Comparison of ENCODE assay signal across 15 cellular contexts in the genomic region with DNA sequence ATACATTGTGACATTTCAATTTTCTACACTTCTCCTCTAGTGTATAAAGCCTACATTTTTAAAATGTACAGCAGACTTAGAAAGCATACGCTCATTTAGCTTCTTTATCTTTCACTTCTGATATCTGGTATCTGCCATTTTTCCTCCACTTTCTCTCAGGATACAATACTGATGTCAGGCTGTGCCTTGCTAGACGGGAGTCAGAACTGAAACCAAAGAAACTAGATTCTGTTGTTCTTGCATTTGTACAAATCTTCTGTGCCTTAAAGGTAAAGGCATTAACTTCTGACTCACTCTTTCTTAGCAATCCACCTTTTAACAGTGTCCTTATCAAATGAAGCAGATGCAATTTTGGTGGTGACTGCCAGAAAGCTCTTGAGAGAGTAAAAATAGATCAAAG.
"Had no signal": no experiment of that assay in that cellular context is flagged by ENCODE, and none has a peak within 500 bp of the region (broad histone marks: within the 10 kb centered on the region; RNA-seq: fewer than 3 reads in every experiment).

No MANE protein-coding gene starts in this region.

- DNase-seq: activated CD4-positive, alpha-beta T cell treated with anti-CD3 and anti-CD28 coated beads, Interleukin-2, amount 50 U/mL, for 48 hours; activated CD4-positive, CD25-positive, alpha-beta regulatory T cell treated with anti-CD3 and anti-CD28 coated beads, Interleukin-2, amount 50 U/mL, for 72 hours; activated effector memory CD4-positive, alpha-beta T cell treated with anti-CD3 and anti-CD28 coated beads, Interleukin-2, amount 50 U/mL, for 16 hours; activated T-cell treated with anti-CD3 and anti-CD28 coated beads, Interleukin-2, amount 50 U/mL, for 4 hours; amniotic stem cell; brain microvascular endothelial cell; dermis blood vessel endothelial cell; left colon; natural killer cell; nucleus accumbens; right cardiac atrium; stimulated activated naive CD4-positive, alpha-beta T cell treated with Interleukin-2 at 50 U/mL for 16 hours; T-helper 2 cell; upper lobe of right lung had no signal

- H3K27ac ChIP-seq: brain microvascular endothelial cell, upper lobe of right lung had no signal

- ATAC-seq: activated naive CD4-positive, alpha-beta T cell treated with anti-CD3 and anti-CD28 coated beads, Interleukin-2, amount 50 U/mL, for 72 hours; activated T-cell treated with anti-CD3 and anti-CD28 coated beads, Interleukin-2, amount 50 U/mL, for 4 hours; left colon; natural killer cell; right cardiac atrium; upper lobe of right lung had no signal

- H3K4me3 ChIP-seq: upper lobe of right lung had no signal

- H3K9me3 ChIP-seq: upper lobe of right lung had no signal

- H3K36me3 ChIP-seq: brain microvascular endothelial cell, upper lobe of right lung had no signal

- H3K27me3 ChIP-seq: brain microvascular endothelial cell, upper lobe of right lung had no signal

- H3K4me1 ChIP-seq: upper lobe of right lung had no signal
